Comparison of ENCODE assay signal across 32 cellular contexts in the genomic region with DNA sequence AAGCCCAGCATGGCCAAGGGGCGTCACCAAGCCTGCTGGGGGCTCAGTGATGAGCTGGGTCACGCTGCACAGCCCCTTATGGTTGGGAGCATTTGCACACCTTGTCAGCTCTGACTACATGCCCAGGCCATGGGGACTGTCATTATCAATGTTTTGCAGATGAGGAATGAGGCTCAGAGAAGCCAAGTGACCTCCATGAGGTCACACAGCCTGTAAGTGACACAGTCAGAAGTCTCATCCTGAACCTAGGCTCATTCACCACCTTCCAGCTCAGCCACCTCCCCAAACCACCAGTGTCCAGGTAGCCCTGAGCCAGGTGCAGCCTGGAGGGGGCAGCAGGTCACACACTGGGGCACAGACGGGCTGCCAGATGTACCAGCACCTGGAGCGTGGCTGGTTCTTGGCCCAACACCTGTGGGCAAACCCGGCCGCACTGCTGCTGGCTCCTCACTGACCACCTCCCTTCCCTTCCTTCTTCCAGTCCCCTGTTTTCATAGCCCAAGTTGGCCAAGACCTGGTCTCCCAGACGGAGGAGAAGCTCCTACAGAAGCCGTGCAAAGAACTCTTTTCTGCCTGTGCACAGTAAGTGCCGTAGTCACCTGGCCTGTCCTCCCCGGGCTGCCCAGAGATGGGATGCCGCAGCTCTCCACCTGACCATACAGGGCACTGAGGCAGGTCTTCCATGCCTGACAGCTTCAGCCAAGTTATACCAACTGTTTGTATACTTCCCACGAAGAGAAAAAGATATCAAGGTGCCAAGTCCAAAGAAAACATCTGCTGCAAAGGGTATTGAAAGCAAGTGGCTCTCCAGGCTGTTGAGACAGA.
DNase-seq lines count a peak whose midpoint lies in the region; ATAC-seq and TF ChIP-seq lines count a peak whose summit lies in the region.
"Had no signal": no experiment of that assay in that cellular context is flagged by ENCODE, and none has a peak within 500 bp of the region (broad histone marks: within the 10 kb centered on the region; RNA-seq: fewer than 3 reads in every experiment).

No MANE protein-coding gene starts in this region.

- H3K18ac ChIP-seq in mesenchymal stem cell (ENCODE audit: low read depth in 1 of 2, low read length in 2 of 2) = peak overlapping the region in 1 of 2 experiments; percentile 55

- H3K4ac ChIP-seq in mesenchymal stem cell (ENCODE audit: low read depth in 1 of 2, low read length in 2 of 2) = no peak overlapping the region

- peak overlapping the region; percentile 19 for H4K91ac ChIP-seq in mesenchymal stem cell (ENCODE audit: low read length)

- intact Hi-C loops in Right ventricle myocardium superior (cut with DNase I) = no loop called here
- intact Hi-C loops in cardiac septum (cut with DNase I) = no loop called here
- intact Hi-C loops in OCI-LY7 (cut with micrococcal nuclease; ENCODE audit: unreplicated experiment) = no loop called here

- no peaks in the 10 kb centered on the region for H3K9me3 Mint-ChIP-seq in endothelial cell (ENCODE audit: unreplicated experiment)
- H3K9me3 Mint-ChIP-seq: activated B cell treated with CpG ODN at 0.5 μM for 24 hours; activated T-cell treated with anti-CD3 and anti-CD28 coated beads, Interleukin-2, amount 50 U/mL, for 72 hours; CD8-positive, alpha-beta T cell; effector memory CD8-positive, alpha-beta T cell; nephron had no signal

- CTCF ChIA-PET in OCI-LY7 (lab: Charles Lee; ENCODE audit: unreplicated experiment) = interaction anchor here (1.2 kb wide), 1 partner anchor 17 kb away, joined by 3 read pairs; no protein-coding TSS in a partner anchor

- H2BK15ac ChIP-seq in mesenchymal stem cell (ENCODE audit: low read depth, poor library complexity, severe bottlenecking) = no peak overlapping the region

- no peak overlapping the region for H3K27ac Mint-ChIP-seq in endothelial cell (ENCODE audit: unreplicated experiment)
- H3K27ac Mint-ChIP-seq: activated B cell treated with CpG ODN at 0.5 μM for 24 hours; activated T-cell treated with anti-CD3 and anti-CD28 coated beads, Interleukin-2, amount 50 U/mL, for 72 hours; CD8-positive, alpha-beta T cell; effector memory CD8-positive, alpha-beta T cell; nephron had no signal

- H3K4me1 ChIP-seq in mesenchymal stem cell (ENCODE audit: control insufficient read depth, insufficient read depth, low read depth, low read length) (peaks cover 8% of the 10 kb centered on the region), MM.1S (ENCODE audit: low read length) (no peaks in the 10 kb centered on the region), OCI-LY7 (ENCODE audit: insufficient read depth, low read length, poor library complexity, severe bottlenecking) (peaks cover 14% of the 10 kb centered on the region)
- H3K4me1 ChIP-seq: A549 had no signal

- H3F3A ChIP-seq in MM.1S (ENCODE audit: insufficient read depth, low read length) = no peaks in the 10 kb centered on the region

- 96% methylated on average over 12 of the region's 12 CpGs for WGBS in mesenchymal stem cell

- no peak overlapping the region for H2BK12ac ChIP-seq in mesenchymal stem cell (ENCODE audit: low read length in 2 of 2)

- H2BK5ac ChIP-seq in mesenchymal stem cell (ENCODE audit: low read depth, low read length, poor library complexity, severe bottlenecking) = no peak overlapping the region

- BruUV-seq in OCI-LY7 (replicated peaks; lab: Mats Ljungman, UMichigan) = no TSS peak

- H4K20me1 ChIP-seq in MM.1S (ENCODE audit: insufficient read depth, low read length) = no peaks in the 10 kb centered on the region
- no peaks in the 10 kb centered on the region for H4K20me1 ChIP-seq in OCI-LY7 (ENCODE audit: insufficient read depth, low read length)

- H2AFZ ChIP-seq in mesenchymal stem cell (ENCODE audit: low read depth, low read length) (no peak overlapping the region), MM.1S (ENCODE audit: low read length) (no peak overlapping the region), OCI-LY7 (ENCODE audit: low read length) (no peak overlapping the region)
- H2AFZ ChIP-seq: hepatocyte had no signal

- no peaks in the 10 kb centered on the region for H3K27me3 ChIP-seq in mesenchymal stem cell (ENCODE audit: control insufficient read depth in 1 of 2, insufficient read depth in 1 of 2, low read length in 2 of 2)
- H3K27me3 ChIP-seq in MM.1S (replicated peaks; ENCODE audit: insufficient read depth, low read length) = no peaks in the 10 kb centered on the region
- H3K27me3 ChIP-seq: hepatocyte, ovary, spleen, testis, vagina had no signal

- H3K9me3 ChIP-seq in mesenchymal stem cell (ENCODE audit: control insufficient read depth, low read length) (no peaks in the 10 kb centered on the region), MM.1S (replicated peaks; ENCODE audit: insufficient read depth, low read length) (no peaks in the 10 kb centered on the region), OCI-LY7 (ENCODE audit: low read length) (no peaks in the 10 kb centered on the region)
- H3K9me3 ChIP-seq: A549, ovary, SK-N-SH, spleen, testis, vagina had no signal

- no peak overlapping the region for H3K23ac ChIP-seq in mesenchymal stem cell (ENCODE audit: low read length in 2 of 2)

- no peak overlapping the region for H3K4me2 ChIP-seq in mesenchymal stem cell (ENCODE audit: low read length, poor library complexity, severe bottlenecking)
- H3K4me2 ChIP-seq in MM.1S (ENCODE audit: low read depth, low read length) = no peak overlapping the region
- H3K4me2 ChIP-seq in OCI-LY7 (ENCODE audit: low read length) = no peak overlapping the region
- H3K4me2 ChIP-seq: A549, hepatocyte, SK-N-SH had no signal

- H3K27ac ChIP-seq in mesenchymal stem cell (ENCODE audit: low read length, poor library complexity, severe bottlenecking) (no peak overlapping the region), MM.1S (ENCODE audit: low read length) (no peak overlapping the region), OCI-LY7 (ENCODE audit: low read depth, low read length, poor library complexity, severe bottlenecking) (no peak overlapping the region)
- H3K27ac ChIP-seq: A549, hepatocyte, ovary, testis, vagina had no signal

- H2AK5ac ChIP-seq in mesenchymal stem cell (ENCODE audit: low read length, severe bottlenecking) = no peak overlapping the region

- no peak overlapping the region for H3K4me3 ChIP-seq in mesenchymal stem cell (ENCODE audit: insufficient read depth in 1 of 2, low read depth in 1 of 2, low read length in 2 of 2)
- H3K4me3 ChIP-seq in MM.1S (ENCODE audit: low read length) = no peak overlapping the region
- H3K4me3 ChIP-seq in OCI-LY7 (ENCODE audit: low read depth, low read length, poor library complexity, severe bottlenecking) = no peak overlapping the region
- H3K4me3 ChIP-seq: A549, GM12878, hepatocyte, ovary, spleen, testis, vagina had no signal

- no peak overlapping the region for H4K8ac ChIP-seq in mesenchymal stem cell (ENCODE audit: low read length)

- H3K36me3 ChIP-seq in mesenchymal stem cell (ENCODE audit: control insufficient read depth in 1 of 2, insufficient read depth in 2 of 2, low read depth in 1 of 2, low read length in 2 of 2) = peaks cover 26 to 30% of the 10 kb centered on the region in 2 experiments
- H3K36me3 ChIP-seq in MM.1S (replicated peaks; ENCODE audit: insufficient read depth, low read length) = peaks cover 4% of the 10 kb centered on the region; the same call in 1 of the 2 replicates
- H3K36me3 ChIP-seq in OCI-LY7 (ENCODE audit: insufficient read depth, low read length) = peaks cover 13% of the 10 kb centered on the region
- H3K36me3 ChIP-seq: ovary had no signal

- TF ChIP-seq CTCF in endothelial cell (IDR thresholded peaks at IDR 0.05; ENCODE audit: unreplicated experiment) (no peak), MM.1S (IDR thresholded peaks at IDR 0.05; ENCODE audit: low read length) (no peak), OCI-LY7 (conservative IDR thresholded peaks at IDR 0.05; ENCODE audit: low read length) (no peak)

- peak overlapping the region; percentile 60 for H3K4me3 Mint-ChIP-seq in endothelial cell (ENCODE audit: unreplicated experiment)
- H3K4me3 Mint-ChIP-seq: activated B cell treated with CpG ODN at 0.5 μM for 24 hours; activated T-cell treated with anti-CD3 and anti-CD28 coated beads, Interleukin-2, amount 50 U/mL, for 72 hours; CD8-positive, alpha-beta T cell; effector memory CD8-positive, alpha-beta T cell had no signal

- H3K27me3 Mint-ChIP-seq in endothelial cell (ENCODE audit: unreplicated experiment) = peaks cover 26% of the 10 kb centered on the region
- H3K27me3 Mint-ChIP-seq: activated B cell treated with CpG ODN at 0.5 μM for 24 hours; effector memory CD8-positive, alpha-beta T cell had no signal

- no peak overlapping the region for H2BK120ac ChIP-seq in mesenchymal stem cell (ENCODE audit: low read depth, low read length)

- H3K9me2 ChIP-seq in MM.1S (replicated peaks; ENCODE audit: insufficient read depth, low read length) = no peaks in the 10 kb centered on the region
- no peaks in the 10 kb centered on the region for H3K9me2 ChIP-seq in OCI-LY7 (ENCODE audit: insufficient read depth, low read length)
- H3K9me2 ChIP-seq: SK-N-SH had no signal

- H3K79me1 ChIP-seq in mesenchymal stem cell (replicated peaks; ENCODE audit: low read length, poor library complexity, severe bottlenecking) = no peaks in the 10 kb centered on the region

- ATAC-seq in Right ventricle myocardium superior (ENCODE audit: poor library complexity) = no peak
- ATAC-seq in HG03565 (IDR thresholded peaks at IDR 0.05; ENCODE audit: unreplicated experiment) = no peak
- no peak for ATAC-seq in HG03097 (IDR thresholded peaks at IDR 0.05; ENCODE audit: low FRiP score, unreplicated experiment)
- ATAC-seq: A549; activated T-cell treated with anti-CD3 and anti-CD28 coated beads, Interleukin-2, amount 50 U/mL, for 72 hours; CD8-positive, alpha-beta T cell; effector memory CD8-positive, alpha-beta T cell; GM12878; stimulated activated naive CD8-positive, alpha-beta T cell treated with anti-CD3 and anti-CD28 coated beads, Interleukin-15, Interleukin-2, amounts not matched to agents 100 U/mL and 50 U/mL, for 24 hours had no signal

- H3K79me2 ChIP-seq in MM.1S (ENCODE audit: low read length) (peaks cover 2% of the 10 kb centered on the region), OCI-LY7 (ENCODE audit: insufficient read depth, low read depth, low read length) (no peaks in the 10 kb centered on the region)
- H3K79me2 ChIP-seq: hepatocyte had no signal

- H3K14ac ChIP-seq in mesenchymal stem cell (ENCODE audit: low read length in 2 of 2) = no peak overlapping the region

- H3K9ac ChIP-seq in mesenchymal stem cell (ENCODE audit: low read length) = no peak overlapping the region
- no peak overlapping the region for H3K9ac ChIP-seq in MM.1S (ENCODE audit: low read length)
- H3K9ac ChIP-seq: SK-N-SH had no signal

- peaks cover 22% of the 10 kb centered on the region for H3K36me3 Mint-ChIP-seq in endothelial cell (ENCODE audit: low read depth, unreplicated experiment)

- POLR2A ChIA-PET in OCI-LY7 (lab: Charles Lee) = interaction anchor here (0.6 to 1.7 kb wide), 3 partner anchors 37 to 829 kb away, joined by 3 to 4 read pairs (median 4); no protein-coding TSS in a partner anchor

- peaks cover 6% of the 10 kb centered on the region for H3K4me1 Mint-ChIP-seq in endothelial cell (ENCODE audit: unreplicated experiment)

- peak; percentile 22 for DNase-seq in Right ventricle myocardium superior
- DNase-seq in cardiac septum (ENCODE audit: low spot score) = no peak
- no peak for DNase-seq in endothelial cell (ENCODE audit: low spot score)
- no peak for DNase-seq in mesenchymal stem cell
- no peak for DNase-seq in MM.1S
- no peak for DNase-seq in OCI-LY7 (ENCODE audit: low spot score)
- DNase-seq: activated B cell treated with CpG ODN at 0.5 μM for 24 hours; activated CD4-positive, alpha-beta T cell treated with anti-CD3 and anti-CD28 coated beads, Interleukin-2, amount 50 U/mL, for 48 hours; activated T-cell treated with anti-CD3 and anti-CD28 coated beads, Interleukin-2, amount 50 U/mL, for 72 hours; AML-193; CD8-positive, alpha-beta T cell; central memory CD4-positive, alpha-beta T cell; cortex of kidney; effector memory CD8-positive, alpha-beta T cell; HCEC 1CT; NCI-H1048; NCI-H1694; NCI-H510A; OCI-M1; spleen; stimulated activated CD4-positive, alpha-beta T cell treated with anti-CD3 and anti-CD28 coated beads, Interleukin-2, amount 100 ng/mL, for 24 hours; stimulated activated naive CD8-positive, alpha-beta T cell treated with anti-CD3 and anti-CD28 coated beads, Interleukin-15, Interleukin-2, amounts not matched to agents 100 U/mL and 50 U/mL, for 24 hours; testis had no signal
